ENCODE assay signal across 23 cellular contexts in the genomic region with DNA sequence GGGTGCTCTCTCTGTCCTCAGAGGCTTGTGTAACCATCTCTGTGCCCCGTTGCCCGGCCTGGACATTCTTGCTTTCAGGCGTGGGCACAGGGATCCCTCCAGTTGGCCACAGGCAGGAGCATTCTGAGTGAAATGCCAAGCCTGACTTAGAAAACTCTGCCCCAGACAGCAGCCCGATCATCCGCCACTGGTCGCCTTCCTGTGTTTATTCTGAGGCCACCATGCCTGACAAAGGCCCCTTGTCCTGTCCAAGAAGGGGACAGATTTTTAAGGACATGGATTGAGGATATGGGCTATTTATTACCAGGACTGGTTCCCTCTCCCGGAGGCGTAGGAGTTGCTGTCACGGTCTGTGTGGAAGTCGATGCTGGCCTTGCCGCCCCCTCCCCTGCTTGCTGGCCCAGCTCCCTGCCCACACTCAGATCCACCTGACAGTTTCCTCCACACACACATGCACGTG. TPM values are rescaled to one million over a fixed set of nuclear protein-coding genes. Genes with fewer than 3 reads are reported as not detected.
DNase-seq lines count a peak whose midpoint lies in the region; ATAC-seq and TF ChIP-seq lines count a peak whose summit lies in the region.
"Had no signal": no experiment of that assay in that cellular context is flagged by ENCODE, and none has a peak within 500 bp of the region (broad histone marks: within the 10 kb centered on the region; RNA-seq: fewer than 3 reads in every experiment).

No MANE protein-coding gene starts in this region.

- no peaks in the 10 kb centered on the region for H3K36me3 Mint-ChIP-seq in brain
- H3K36me3 Mint-ChIP-seq in progenitor cell of endocrine pancreas (ENCODE audit: insufficient read depth): no peaks in the 10 kb centered on the region

- DNase-seq in COLO829 (ENCODE audit: low spot score) (peak; percentile 6), medulla oblongata (ENCODE audit: extremely low spot score) (peak; percentile 40), progenitor cell of endocrine pancreas (ENCODE audit: low spot score, unreplicated experiment) (no peak), NOMO-1 (lab: John Stamatoyannopoulos, UW; ENCODE audit: unreplicated experiment in 2 of 2) (no peak), D341Med (ENCODE audit: low spot score) (no peak), retina (no peak)
- DNase-seq: activated CD4-positive, alpha-beta memory T cell treated with anti-CD3 and anti-CD28 coated beads, Interleukin-2, amount 10 ng/mL, durations not matched to agents 7 days and 5 days; activated CD8-positive, alpha-beta memory T cell treated with anti-CD3 and anti-CD28 coated beads, Interleukin-2, amount 50 U/mL, for 48 hours; activated naive CD4-positive, alpha-beta T cell treated with anti-CD3 and anti-CD28 coated beads, Interleukin-2, amount 50 U/mL, for 16 hours; amniotic stem cell; GM23248; HFFc6; KG1; MM.1S; NCI-H2081 treated with DMSO at 0.1 percent for 48 hours; NCI-H774; occipital lobe; stimulated activated CD4-positive, alpha-beta T cell treated with anti-CD3 and anti-CD28 coated beads, Interleukin-2, amount 100 ng/mL, for 48 hours; T-helper 1 cell had no signal

- no peak overlapping the region for H3K4me3 Mint-ChIP-seq in brain
- no peak overlapping the region for H3K4me3 Mint-ChIP-seq in progenitor cell of endocrine pancreas (ENCODE audit: low read depth)
- H3K4me3 Mint-ChIP-seq: activated CD4-positive, alpha-beta memory T cell treated with anti-CD3 and anti-CD28 coated beads, Interleukin-2, amount 10 ng/mL, durations not matched to agents 7 days and 5 days; dendritic cell treated with granulocyte-macrophage colony-stimulating factor and Interleukin-4, amounts not matched to agents 40 ng/mL and 50 ng/mL, for 4 days; HFFc6 had no signal

- H3K4me1 Mint-ChIP-seq in brain (peaks cover 51% of the 10 kb centered on the region), progenitor cell of endocrine pancreas (ENCODE audit: low read depth) (peaks cover 43% of the 10 kb centered on the region)
- H3K4me1 Mint-ChIP-seq: activated CD4-positive, alpha-beta memory T cell treated with anti-CD3 and anti-CD28 coated beads, Interleukin-2, amount 10 ng/mL, durations not matched to agents 7 days and 5 days had no signal

- H3K9me3 Mint-ChIP-seq in brain (no peaks in the 10 kb centered on the region), progenitor cell of endocrine pancreas (ENCODE audit: low read depth) (no peaks in the 10 kb centered on the region)
- H3K9me3 Mint-ChIP-seq: activated CD4-positive, alpha-beta memory T cell treated with anti-CD3 and anti-CD28 coated beads, Interleukin-2, amount 10 ng/mL, durations not matched to agents 7 days and 5 days; dendritic cell treated with granulocyte-macrophage colony-stimulating factor and Interleukin-4, amounts not matched to agents 40 ng/mL and 50 ng/mL, for 4 days; HFFc6 had no signal

- no peak for ATAC-seq in GM19467 (IDR thresholded peaks at IDR 0.05; ENCODE audit: unreplicated experiment)
- ATAC-seq: activated CD4-positive, CD25-positive, alpha-beta regulatory T cell treated with anti-CD3 and anti-CD28 coated beads, Interleukin-2, amount 50 U/mL, for 24 hours had no signal

- H3K27ac Mint-ChIP-seq in brain (peak overlapping the region in 4 of 5 experiments; percentile 39 to 87 (median 56)), progenitor cell of endocrine pancreas (peak overlapping the region; percentile 66)
- H3K27ac Mint-ChIP-seq: activated CD4-positive, alpha-beta memory T cell treated with anti-CD3 and anti-CD28 coated beads, Interleukin-2, amount 10 ng/mL, durations not matched to agents 7 days and 5 days; dendritic cell treated with granulocyte-macrophage colony-stimulating factor and Interleukin-4, amounts not matched to agents 40 ng/mL and 50 ng/mL, for 4 days; HFFc6 had no signal

- TF ChIP-seq CTCF in brain (conservative IDR thresholded peaks at IDR 0.05): no peak
- no peak for TF ChIP-seq CTCF in progenitor cell of endocrine pancreas (IDR thresholded peaks at IDR 0.05; ENCODE audit: unreplicated experiment)

- H3K27me3 Mint-ChIP-seq in brain (no peaks in the 10 kb centered on the region), progenitor cell of endocrine pancreas (no peaks in the 10 kb centered on the region)

RNA-seq across cellular contexts. Expression of a gene that starts 54.3 kb away (rescaled TPM):
- 189 TPM for polyA plus RNA-seq in brain (ENCODE audit: insufficient read depth, low read depth, low replicate concordance)
- total RNA-seq in progenitor cell of endocrine pancreas: 47.7 and 49.1 TPM in 2 replicates
- total RNA-seq: GM23248, HFFc6 had no signal

Comparison
In these comparisons a context has a peak if more than half of its experiments do, and no peak if none do; other contexts are left out.
1. DNase-seq: peak in COLO829 (single experiment) and medulla oblongata (single experiment); none in progenitor cell of endocrine pancreas (single experiment), NOMO-1 (0 of 2), D341Med (single experiment) and retina (single experiment).